ENCODE assay signal across 8 cellular contexts in the genomic region with DNA sequence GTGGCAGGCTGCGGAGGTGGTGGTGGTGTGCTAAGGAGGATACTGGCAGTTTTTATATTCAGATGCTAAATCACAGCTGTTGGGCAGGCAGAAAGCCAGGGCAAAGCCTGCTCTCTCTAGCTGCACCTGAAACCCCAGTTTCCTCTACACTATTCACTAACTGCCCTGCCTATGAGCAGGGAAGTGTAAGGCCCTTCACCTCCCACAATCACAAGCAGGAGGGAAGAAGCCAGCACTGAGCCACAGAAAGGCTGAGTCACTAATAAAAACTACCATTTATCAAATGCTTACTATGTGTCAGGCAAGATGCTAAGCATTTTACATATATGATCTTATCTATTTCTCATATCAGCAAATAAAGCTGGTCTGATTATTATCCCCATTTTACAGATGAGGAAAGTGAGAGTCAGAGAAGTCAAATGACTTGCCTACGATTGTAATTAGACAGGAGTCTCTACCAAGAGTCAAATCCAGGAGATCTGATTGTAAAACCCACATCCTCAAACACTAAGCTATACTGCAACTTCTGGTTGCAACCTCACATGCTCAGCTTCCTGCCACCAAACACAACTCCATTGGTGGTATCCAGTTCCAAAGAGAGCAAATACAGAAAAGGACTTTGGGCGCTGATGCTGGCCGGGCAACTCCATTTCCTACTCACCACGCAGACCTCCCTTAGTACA. TPM values are rescaled to one million over a fixed set of nuclear protein-coding genes. Genes with fewer than 3 reads are reported as not detected.
DNase-seq lines count a peak whose midpoint lies in the region; ATAC-seq and TF ChIP-seq lines count a peak whose summit lies in the region.

No MANE protein-coding gene starts in this region.

- POLR2A ChIA-PET in activated CD4-positive, alpha-beta T cell treated with anti-CD3 and anti-CD28 coated beads for 36 hours (lab: Charles Lee): interaction anchor here (0.9 to 1.8 kb wide), 7 partner anchors 14 to 82 kb away, joined by 3 to 19 read pairs (median 4); a partner anchor contains a TSS

- H3K9me3 ChIP-seq in SJSA1 (replicated peaks) (no peaks in the 10 kb centered on the region), HAP-1 (no peaks in the 10 kb centered on the region)

- CTCF ChIA-PET in activated CD4-positive, alpha-beta T cell treated with anti-CD3 and anti-CD28 coated beads for 36 hours (lab: Charles Lee): interaction anchor here (0.9 to 1.6 kb wide), 9 partner anchors 11 to 85 kb away, joined by 3 to 6 read pairs (median 4); no protein-coding TSS in a partner anchor

- intact Hi-C loops in activated CD4-positive, alpha-beta T cell treated with anti-CD3 and anti-CD28 coated beads for 36 hours (cut with DNase I, micrococcal nuclease): loop anchor here (1.0 to 5.0 kb wide), 5 partner anchors 14 to 46 kb away; no protein-coding TSS in a partner anchor

- no peaks in the 10 kb centered on the region for H3K27me3 Mint-ChIP-seq in activated CD4-positive, alpha-beta T cell treated with anti-CD3 and anti-CD28 coated beads for 36 hours

- ATAC-seq in activated CD4-positive, alpha-beta T cell treated with anti-CD3 and anti-CD28 coated beads for 36 hours: peak; percentile 74
- no peak for ATAC-seq in HG03520 (IDR thresholded peaks at IDR 0.05; ENCODE audit: unreplicated experiment)
- no peak for ATAC-seq in HG03135 (IDR thresholded peaks at IDR 0.05; ENCODE audit: unreplicated experiment)

- H3K27me3 ChIP-seq in SJSA1 (replicated peaks) (no peaks in the 10 kb centered on the region), HAP-1 (ENCODE audit: low read depth) (no peaks in the 10 kb centered on the region)

- H3K27ac Mint-ChIP-seq in activated CD4-positive, alpha-beta T cell treated with anti-CD3 and anti-CD28 coated beads for 36 hours: peak overlapping the region; percentile 61

- peak; percentile 57 for DNase-seq in activated CD4-positive, alpha-beta T cell treated with anti-CD3 and anti-CD28 coated beads for 36 hours
- DNase-seq in activated CD4-positive, alpha-beta T cell treated with anti-CD3 and anti-CD28 coated beads for 1 hour: no peak
- DNase-seq in SJSA1 (ENCODE audit: low read depth in 1 of 2, low spot score in 2 of 2) (peak in 1 of 2 experiments; percentile 25), choroid plexus epithelial cell (ENCODE audit: low read depth) (peak; percentile 59), HAP-1 (ENCODE audit: low spot score in 2 of 2) (no peak)
- peak; percentile 6 for DNase-seq in stimulated activated CD4-positive, alpha-beta T cell treated with anti-CD3 and anti-CD28 coated beads, Interleukin-4, amount 100 ng/mL, for 1 hour

- no peak for TF ChIP-seq CTCF in choroid plexus epithelial cell (conservative IDR thresholded peaks at IDR 0.05; ENCODE audit: low read depth, low read length)

- peaks cover 48% of the 10 kb centered on the region for H3K4me1 Mint-ChIP-seq in activated CD4-positive, alpha-beta T cell treated with anti-CD3 and anti-CD28 coated beads for 36 hours

- in situ Hi-C loops in HAP-1 (cut with MboI; ENCODE audit: low sequenced_read_pairs): no loop called here

- H3K9me3 Mint-ChIP-seq in activated CD4-positive, alpha-beta T cell treated with anti-CD3 and anti-CD28 coated beads for 36 hours (ENCODE audit: low read depth): peaks cover 7% of the 10 kb centered on the region

- H3K36me3 ChIP-seq in SJSA1: no peaks in the 10 kb centered on the region
- H3K36me3 ChIP-seq in HAP-1 (replicated peaks): no peaks in the 10 kb centered on the region

- H3K27ac ChIP-seq in SJSA1: peak overlapping the region; percentile 21; the same call in 1 of the 2 replicates

- peak overlapping the region; percentile 3 for H3K4me3 Mint-ChIP-seq in activated CD4-positive, alpha-beta T cell treated with anti-CD3 and anti-CD28 coated beads for 36 hours

- peaks cover 13% of the 10 kb centered on the region for H3K4me1 ChIP-seq in SJSA1 (replicated peaks)
- no peaks in the 10 kb centered on the region for H3K4me1 ChIP-seq in HAP-1

- peaks cover 6% of the 10 kb centered on the region for H3K36me3 Mint-ChIP-seq in activated CD4-positive, alpha-beta T cell treated with anti-CD3 and anti-CD28 coated beads for 36 hours (ENCODE audit: low read depth)

- H3K4me3 ChIP-seq in SJSA1 (no peak overlapping the region), choroid plexus epithelial cell (ENCODE audit: low read depth, low read length) (no peak overlapping the region), HAP-1 (no peak overlapping the region)

RNA-seq across cellular contexts. Expression of a gene that starts 17.7 kb away (rescaled TPM):
- 10 to 100 TPM; 57.1 to 64.4 TPM for total RNA-seq in activated CD4-positive, alpha-beta T cell treated with anti-CD3 and anti-CD28 coated beads for 36 hours
- total RNA-seq in SJSA1 (2014; rRNA removed; shearing (Covaris generic)): 192 and 196 TPM in 2 replicates

Comparison
In these comparisons a context has a peak if more than half of its experiments do, and no peak if none do; other contexts are left out.
1. DNase-seq: peak in activated CD4-positive, alpha-beta T cell treated with anti-CD3 and anti-CD28 coated beads for 36 hours (single experiment), choroid plexus epithelial cell (single experiment) and stimulated activated CD4-positive, alpha-beta T cell treated with anti-CD3 and anti-CD28 coated beads, Interleukin-4, amount 100 ng/mL, for 1 hour (single experiment); none in activated CD4-positive, alpha-beta T cell treated with anti-CD3 and anti-CD28 coated beads for 1 hour (single experiment) and HAP-1 (0 of 2).